ENCODE assay signal across 1 cellular context in genomic region chr20:46255440-46256104, GRCh38.
A peak's percentile ranks its signal among the peaks of the same experiment; 100 is the strongest.
TF ChIP-seq lines count a peak whose summit lies in the region.

No MANE protein-coding gene starts in this region.

TF ChIP-seq in HepG2, 621 proteins besides CTCF, POLR2A, EP300 and RAD21 (continued from another document):
- no peak for TF ChIP-seq ZNF432 (CRISPR knock-in tag; IDR thresholded peaks at IDR 0.05; ENCODE audit: borderline replicate concordance)
- 0 out of 3 replicates have a peak, but pooled peaks have one; percentile 15 for TF ChIP-seq MXI1 (IDR thresholded peaks at IDR 0.05; ENCODE audit: borderline replicate concordance, low read depth, low read length)
- 0 out of 2 replicates have a peak, but pooled peaks have one; percentile 27 for TF ChIP-seq ZNF710 (CRISPR knock-in tag; IDR thresholded peaks at IDR 0.05; ENCODE audit: borderline replicate concordance)
- no peak for TF ChIP-seq ZKSCAN8 (CRISPR knock-in tag; IDR thresholded peaks at IDR 0.05; ENCODE audit: borderline replicate concordance)
- peak; percentile 99 for TF ChIP-seq LCORL (IDR thresholded peaks at IDR 0.05)
- no peak for TF ChIP-seq LCORL (CRISPR knock-in tag; IDR thresholded peaks at IDR 0.05)
- peak; percentile 28; the same call in 1 of the 2 replicates for TF ChIP-seq SKIL (CRISPR knock-in tag; IDR thresholded peaks at IDR 0.05; ENCODE audit: borderline replicate concordance)
- peak; percentile 84 for TF ChIP-seq ZSCAN25 (CRISPR knock-in tag; IDR thresholded peaks at IDR 0.05)
